Comparison of ENCODE assay signal across 1 cellular context in the genomic region with DNA sequence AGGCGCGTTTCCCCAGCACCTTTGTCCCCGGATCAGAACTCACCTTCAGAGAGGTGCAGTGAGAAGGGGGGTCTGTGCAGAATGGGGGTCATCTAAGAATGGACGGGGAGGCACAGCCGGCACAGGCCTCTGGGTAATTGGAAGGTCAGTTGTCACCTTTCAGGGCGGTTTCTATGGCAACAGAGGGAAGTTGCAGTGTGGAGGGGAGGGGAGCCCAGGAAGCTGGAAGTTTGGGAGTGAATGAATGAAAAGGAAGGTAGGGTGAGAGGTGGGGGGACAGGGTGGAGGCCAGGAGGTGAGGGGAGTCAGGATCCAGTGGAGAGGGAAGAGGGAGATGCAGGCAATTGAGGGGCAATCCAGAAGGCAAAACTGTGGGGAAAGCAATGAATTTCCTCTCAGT.
TF ChIP-seq lines count a peak whose summit lies in the region.

No MANE protein-coding gene starts in this region.

TF ChIP-seq in K562, 482 proteins besides CTCF, POLR2A, EP300 and RAD21:
- TF ChIP-seq, protein P1, sequence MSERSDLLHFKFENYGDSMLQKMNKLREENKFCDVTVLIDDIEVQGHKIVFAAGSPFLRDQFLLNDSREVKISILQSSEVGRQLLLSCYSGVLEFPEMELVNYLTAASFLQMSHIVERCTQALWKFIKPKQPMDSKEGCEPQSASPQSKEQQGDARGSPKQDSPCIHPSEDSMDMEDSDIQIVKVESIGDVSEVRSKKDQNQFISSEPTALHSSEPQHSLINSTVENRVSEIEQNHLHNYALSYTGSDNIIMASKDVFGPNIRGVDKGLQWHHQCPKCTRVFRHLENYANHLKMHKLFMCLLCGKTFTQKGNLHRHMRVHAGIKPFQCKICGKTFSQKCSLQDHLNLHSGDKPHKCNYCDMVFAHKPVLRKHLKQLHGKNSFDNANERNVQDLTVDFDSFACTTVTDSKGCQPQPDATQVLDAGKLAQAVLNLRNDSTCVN (CRISPR knock-in tag; IDR thresholded peaks at IDR 0.05): no peak
- peak; percentile 67 for TF ChIP-seq RFX1 (IDR thresholded peaks at IDR 0.05)
